In genomic region chr11:134068829-134069425, GRCh38 we compare ENCODE assay signal across 8 cellular contexts. TPM values are rescaled to one million over a fixed set of nuclear protein-coding genes. Genes with fewer than 3 reads are reported as not detected.
DNase-seq lines count a peak whose midpoint lies in the region; ATAC-seq lines count a peak whose summit lies in the region.

Gene JAM3 (plus strand): TSS chr11:134069072. CDS start chr11:134069084, 12 bp downstream.

- peak; percentile 94 for DNase-seq in NCI-H2227 (lab: John Stamatoyannopoulos, UW; ENCODE audit: unreplicated experiment)
- peak; percentile 96 to 97 for DNase-seq in activated CD4-positive, alpha-beta T cell treated with anti-CD3 and anti-CD28 coated beads, Interleukin-2, amount 50 U/mL, for 48 hours
- peak; percentile 97 for DNase-seq in dermis blood vessel endothelial cell
- DNase-seq in left kidney (ENCODE audit: low read depth, low spot score), result peak; percentile 98
- DNase-seq in stimulated activated CD4-positive, alpha-beta T cell treated with anti-CD3 and anti-CD28 coated beads, Interleukin-1b, Interleukin-23, amount 100 ng/mL, for 24 hours (ENCODE audit: low read depth in 4 of 4, low spot score in 1 of 4), result peak; percentile 90 to 96 (median 94)
- no peak for DNase-seq in NOMO-1 treated with DMSO at 0.1 percent for 48 hours (lab: John Stamatoyannopoulos, UW; ENCODE audit: unreplicated experiment)

- peak; percentile 70 for ATAC-seq in GM18520 (IDR thresholded peaks at IDR 0.05; ENCODE audit: unreplicated experiment)
- ATAC-seq in HG03095 (IDR thresholded peaks at IDR 0.05; ENCODE audit: unreplicated experiment), result peak; percentile 69

RNA-seq across cellular contexts. Expression of gene JAM3, which starts in this region (rescaled TPM):
- 14.4 and 49.5 TPM in 2 replicates for total RNA-seq in dermis blood vessel endothelial cell
